Comparison of ENCODE assay signal across 19 cellular contexts in the genomic region with DNA sequence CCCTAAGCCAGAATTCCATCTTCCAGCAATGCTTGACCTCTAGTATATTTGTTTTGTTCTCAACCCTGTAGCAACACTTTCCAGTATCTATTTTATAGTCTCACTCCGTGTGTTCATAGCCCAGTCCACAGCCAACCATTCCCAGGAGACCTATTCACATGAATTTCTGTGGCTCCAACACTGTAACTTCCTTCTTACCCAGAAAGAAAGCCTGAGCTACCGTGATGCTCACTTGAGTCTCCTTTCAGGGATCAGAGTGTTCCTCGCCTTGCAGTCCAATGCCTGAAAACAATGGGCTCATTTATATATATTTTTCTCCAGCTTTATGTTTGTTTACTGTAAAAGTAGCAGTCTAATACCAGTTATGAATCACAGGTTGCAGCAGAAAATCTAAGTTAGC.
DNase-seq lines count a peak whose midpoint lies in the region; TF ChIP-seq lines count a peak whose summit lies in the region.
"Had no signal": no experiment of that assay in that cellular context is flagged by ENCODE, and none has a peak within 500 bp of the region (broad histone marks: within the 10 kb centered on the region; RNA-seq: fewer than 3 reads in every experiment).

No MANE protein-coding gene starts in this region.

- intact Hi-C loops in posterior vena cava (cut with DNase I): no loop called here

- peaks cover 19% of the 10 kb centered on the region for H3K4me1 ChIP-seq in adipocyte (ENCODE audit: control insufficient read depth, insufficient read depth, low read length)

- peak overlapping the region; percentile 67 for H3K9ac ChIP-seq in adipocyte (ENCODE audit: low read length)

- peak; percentile 63 for DNase-seq in DMS153 (lab: John Stamatoyannopoulos, UW)
- peak; percentile 9 for DNase-seq in NB4 (ENCODE audit: low read depth)
- DNase-seq in adipocyte (ENCODE audit: low read depth): no peak
- DNase-seq in left kidney (ENCODE audit: low read depth, low spot score): peak; percentile 24
- DNase-seq in posterior vena cava (ENCODE audit: low spot score): no peak
- DNase-seq in activated CD4-positive, alpha-beta T cell treated with anti-CD3 and anti-CD28 coated beads for 48 hours: no peak
- no peak for DNase-seq in AG08395 (ENCODE audit: low spot score)
- DNase-seq: C1 segment of cervical spinal cord; CD8-positive, alpha-beta memory T cell; GDM1; NCI-H1417 treated with DMSO at 0.1 percent for 48 hours; NCI-H1930; NCI-H2171 treated with DMSO at 0.1 percent for 48 hours; NCI-H446; NCI-H69; OCI-M1; SHP77 treated with DMSO at 0.1 percent for 48 hours; T-helper 1 cell had no signal

- no peaks in the 10 kb centered on the region for H3K36me3 ChIP-seq in adipocyte (ENCODE audit: control insufficient read depth, insufficient read depth, low read length, severe bottlenecking)

- TF ChIP-seq CTCF in NB4 (IDR thresholded peaks at IDR 0.05; ENCODE audit: low read depth, low read length): no peak

- TF ChIP-seq POLR2A in NB4 (IDR thresholded peaks at IDR 0.05; ENCODE audit: extremely low read depth, insufficient read length): no peak

- no peaks in the 10 kb centered on the region for H3K27me3 ChIP-seq in adipocyte (replicated peaks; ENCODE audit: control insufficient read depth, insufficient read depth, low read length)

- no peaks in the 10 kb centered on the region for H3K9me3 ChIP-seq in adipocyte (ENCODE audit: control insufficient read depth, low read length)

- no peak overlapping the region for H3K4me3 ChIP-seq in NB4 (ENCODE audit: low read depth, low read length)
- H3K4me3 ChIP-seq in adipocyte (ENCODE audit: low read length): no peak overlapping the region
- H3K4me3 ChIP-seq: K562 had no signal

Comparison
In these comparisons a context has a peak if more than half of its experiments do, and no peak if none do; other contexts are left out.
1. DNase-seq: peak in DMS153 (single experiment), NB4 (single experiment) and left kidney (single experiment); none in adipocyte (single experiment), posterior vena cava (single experiment), activated CD4-positive, alpha-beta T cell treated with anti-CD3 and anti-CD28 coated beads for 48 hours (single experiment) and AG08395 (single experiment).